13 cellular contexts compared by ENCODE assay signal in the genomic region with DNA sequence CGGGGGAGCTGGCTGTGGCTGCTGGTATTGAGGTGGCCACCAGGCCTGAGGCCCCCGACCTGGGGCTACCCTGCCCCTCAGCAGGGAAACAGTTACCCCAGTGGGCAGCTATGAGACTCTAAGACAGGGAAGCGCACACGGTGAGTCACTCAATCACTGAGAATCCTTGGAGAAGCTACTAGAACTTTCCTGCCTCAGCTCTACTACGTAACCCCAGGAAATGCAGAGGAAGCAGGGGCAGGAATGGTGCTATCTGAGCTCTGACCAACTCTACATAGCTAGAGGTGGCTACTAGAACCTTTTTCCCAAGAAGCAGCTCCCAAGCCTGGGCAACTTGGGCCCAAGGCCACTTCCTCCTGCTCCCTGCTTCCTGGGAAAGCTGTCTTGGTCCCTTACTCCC.
"Had no signal": no experiment of that assay in that cellular context is flagged by ENCODE, and none has a peak within 500 bp of the region (broad histone marks: within the 10 kb centered on the region; RNA-seq: fewer than 3 reads in every experiment).

No MANE protein-coding gene starts in this region.

- H3K27ac Mint-ChIP-seq: stimulated activated naive CD8-positive, alpha-beta T cell treated with anti-CD3 and anti-CD28 coated beads, Interleukin-15, Interleukin-2, amounts not matched to agents 100 ng/mL and 50 ng/mL, for 24 hours had no signal

- DNase-seq: activated gamma-delta T cell; activated naive CD8-positive, alpha-beta T cell treated with anti-CD3 and anti-CD28 coated beads, Interleukin-2, amount 10 ng/mL, durations not matched to agents 7 days and 5 days; anterior cingulate cortex; foreskin keratinocyte; immature natural killer cell; naive thymus-derived CD4-positive, alpha-beta T cell; spleen; stimulated activated CD4-positive, alpha-beta T cell treated with anti-CD3 and anti-CD28 coated beads, Interleukin-2, amount 100 ng/mL, for 24 hours; testis had no signal

- H3K27ac ChIP-seq: foreskin keratinocyte, psoas muscle, spleen, testis, VCaP had no signal

- H3K27me3 Mint-ChIP-seq: activated naive CD8-positive, alpha-beta T cell treated with anti-CD3 and anti-CD28 coated beads, Interleukin-2, amount 10 ng/mL, durations not matched to agents 7 days and 5 days; naive thymus-derived CD4-positive, alpha-beta T cell; stimulated activated naive CD8-positive, alpha-beta T cell treated with anti-CD3 and anti-CD28 coated beads, Interleukin-15, Interleukin-2, amounts not matched to agents 100 ng/mL and 50 ng/mL, for 24 hours had no signal

- H3K9me3 Mint-ChIP-seq: activated naive CD8-positive, alpha-beta T cell treated with anti-CD3 and anti-CD28 coated beads, Interleukin-2, amount 10 ng/mL, durations not matched to agents 7 days and 5 days; immature natural killer cell; naive thymus-derived CD4-positive, alpha-beta T cell; stimulated activated naive CD8-positive, alpha-beta T cell treated with anti-CD3 and anti-CD28 coated beads, Interleukin-15, Interleukin-2, amounts not matched to agents 100 ng/mL and 50 ng/mL, for 24 hours had no signal

- H3K27me3 ChIP-seq: foreskin keratinocyte, spleen, testis had no signal

- H3K4me3 Mint-ChIP-seq: activated naive CD8-positive, alpha-beta T cell treated with anti-CD3 and anti-CD28 coated beads, Interleukin-2, amount 10 ng/mL, durations not matched to agents 7 days and 5 days; immature natural killer cell; naive thymus-derived CD4-positive, alpha-beta T cell; stimulated activated naive CD8-positive, alpha-beta T cell treated with anti-CD3 and anti-CD28 coated beads, Interleukin-15, Interleukin-2, amounts not matched to agents 100 ng/mL and 50 ng/mL, for 24 hours had no signal

- H3K4me3 ChIP-seq: psoas muscle, spleen, testis had no signal

- ATAC-seq: foreskin keratinocyte; left cardiac atrium; naive thymus-derived CD4-positive, alpha-beta T cell; psoas muscle had no signal

- H3K9me3 ChIP-seq: psoas muscle, spleen, testis had no signal

- H3K4me1 ChIP-seq: foreskin keratinocyte had no signal
